In genomic region chr9:110081395-110081794, GRCh38 we compare ENCODE assay signal across 10 cellular contexts.
DNase-seq lines count a peak whose midpoint lies in the region; ATAC-seq lines count a peak whose summit lies in the region.
"Had no signal": no experiment of that assay in that cellular context is flagged by ENCODE, and none has a peak within 500 bp of the region (broad histone marks: within the 10 kb centered on the region; RNA-seq: fewer than 3 reads in every experiment).

No MANE protein-coding gene starts in this region.

- H3K4me3 Mint-ChIP-seq in activated T-helper 17 cell treated with anti-CD3 and anti-CD28 coated beads, Interleukin-2, amount 50 U/mL, for 72 hours, result no peak overlapping the region
- H3K4me3 Mint-ChIP-seq: activated T-cell treated with anti-CD3 and anti-CD28 coated beads, Interleukin-2, amount 50 U/mL, for 24 hours had no signal

- no peaks in the 10 kb centered on the region for H3K9me3 ChIP-seq in skeletal muscle tissue (ENCODE audit: control insufficient read depth in 3 of 3, low read length in 3 of 3)
- no peaks in the 10 kb centered on the region for H3K9me3 ChIP-seq in effector memory CD4-positive, alpha-beta T cell (ENCODE audit: control insufficient read depth, low read length)

- peak overlapping the region in 2 of 3 donors; percentile 17 to 41 for H3K4me3 ChIP-seq in skeletal muscle tissue (ENCODE audit: low read length in 3 of 3)
- H3K4me3 ChIP-seq in effector memory CD4-positive, alpha-beta T cell (ENCODE audit: insufficient read depth, low read depth, low read length, poor library complexity, severe bottlenecking), result no peak overlapping the region

- H3K27me3 Mint-ChIP-seq in activated T-helper 17 cell treated with anti-CD3 and anti-CD28 coated beads, Interleukin-2, amount 50 U/mL, for 72 hours, result no peaks in the 10 kb centered on the region
- H3K27me3 Mint-ChIP-seq: activated T-cell treated with anti-CD3 and anti-CD28 coated beads, Interleukin-2, amount 50 U/mL, for 24 hours had no signal

- no peaks in the 10 kb centered on the region for H3K27me3 ChIP-seq in skeletal muscle tissue (ENCODE audit: control insufficient read depth in 3 of 3, insufficient read depth in 3 of 3, low read length in 3 of 3)
- no peaks in the 10 kb centered on the region for H3K27me3 ChIP-seq in effector memory CD4-positive, alpha-beta T cell (replicated peaks; ENCODE audit: control insufficient read depth, insufficient read depth, low read length, poor library complexity, severe bottlenecking)

- H3K27ac ChIP-seq in skeletal muscle tissue (ENCODE audit: low read depth, low read length), result peak overlapping the region; percentile 81
- no peak overlapping the region for H3K27ac ChIP-seq in effector memory CD4-positive, alpha-beta T cell (ENCODE audit: insufficient read depth, low read length, poor library complexity, severe bottlenecking)

- DNase-seq in H4 (ENCODE audit: low spot score) (peak; percentile 20), left ventricle myocardium superior (no peak), HT-29 (ENCODE audit: low spot score) (no peak)
- no peak for DNase-seq in effector memory CD4-positive, alpha-beta T cell
- no peak for DNase-seq in activated CD4-positive, alpha-beta T cell treated with anti-CD3 and anti-CD28 coated beads for 48 hours
- DNase-seq: activated T-cell treated with anti-CD3 and anti-CD28 coated beads, Interleukin-2, amount 50 U/mL, for 24 hours; NCI-H1694 treated with DMSO at 0.1 percent for 48 hours had no signal

- H3K36me3 ChIP-seq in skeletal muscle tissue (ENCODE audit: control insufficient read depth in 3 of 3, insufficient read depth in 3 of 3, low read length in 3 of 3), result no peaks in the 10 kb centered on the region
- no peaks in the 10 kb centered on the region for H3K36me3 ChIP-seq in effector memory CD4-positive, alpha-beta T cell (ENCODE audit: control insufficient read depth, insufficient read depth, low read length)

- H3K9ac ChIP-seq in skeletal muscle tissue (ENCODE audit: low read depth in 1 of 3, low read length in 3 of 3), result peak overlapping the region; percentile 28 to 52 (median 28)

- peaks cover 22% of the 10 kb centered on the region for H3K4me1 Mint-ChIP-seq in activated T-helper 17 cell treated with anti-CD3 and anti-CD28 coated beads, Interleukin-2, amount 50 U/mL, for 72 hours

- H3K9me3 Mint-ChIP-seq in activated T-helper 17 cell treated with anti-CD3 and anti-CD28 coated beads, Interleukin-2, amount 50 U/mL, for 72 hours, result peaks cover 4% of the 10 kb centered on the region
- H3K9me3 Mint-ChIP-seq: activated T-cell treated with anti-CD3 and anti-CD28 coated beads, Interleukin-2, amount 50 U/mL, for 24 hours had no signal

- no peak for ATAC-seq in activated T-helper 17 cell treated with anti-CD3 and anti-CD28 coated beads, Interleukin-2, amount 50 U/mL, for 72 hours (replicated peaks)
- ATAC-seq in left ventricle myocardium superior (peak; percentile 74), HG03469 (IDR thresholded peaks at IDR 0.05; ENCODE audit: unreplicated experiment) (no peak)

- intact Hi-C loops in left ventricle myocardium superior (cut with micrococcal nuclease), result no loop called here

- H3K4me1 ChIP-seq in skeletal muscle tissue (ENCODE audit: control insufficient read depth in 3 of 3, insufficient read depth in 3 of 3, low read length in 3 of 3), result peaks cover 12 to 18% (median 17%) of the 10 kb centered on the region in 3 donors
- peaks cover 2% of the 10 kb centered on the region for H3K4me1 ChIP-seq in effector memory CD4-positive, alpha-beta T cell (ENCODE audit: control insufficient read depth, insufficient read depth, low read length, poor library complexity, severe bottlenecking)

- H3K27ac Mint-ChIP-seq in activated T-helper 17 cell treated with anti-CD3 and anti-CD28 coated beads, Interleukin-2, amount 50 U/mL, for 72 hours, result peak overlapping the region; percentile 24
- H3K27ac Mint-ChIP-seq: activated T-cell treated with anti-CD3 and anti-CD28 coated beads, Interleukin-2, amount 50 U/mL, for 24 hours had no signal

- H3K36me3 Mint-ChIP-seq in activated T-helper 17 cell treated with anti-CD3 and anti-CD28 coated beads, Interleukin-2, amount 50 U/mL, for 72 hours (ENCODE audit: low read depth), result no peaks in the 10 kb centered on the region
